In genomic region chr10:16893664-16894063, GRCh38 we compare ENCODE assay signal across 11 cellular contexts.
"Had no signal": no experiment of that assay in that cellular context is flagged by ENCODE, and none has a peak within 500 bp of the region (broad histone marks: within the 10 kb centered on the region; RNA-seq: fewer than 3 reads in every experiment).

No MANE protein-coding gene starts in this region.

- H3K4me3 ChIP-seq: ascending aorta, cardiac muscle cell, left ventricle myocardium inferior, upper lobe of right lung had no signal

- DNase-seq: activated CD4-positive, alpha-beta memory T cell treated with anti-CD3 and anti-CD28 coated beads, Interleukin-2, amount 10 ng/mL, durations not matched to agents 7 days and 5 days; activated naive CD4-positive, alpha-beta T cell; foreskin melanocyte; head of caudate nucleus; left ventricle myocardium inferior; nephron progenitor cell; stimulated activated CD4-positive, alpha-beta T cell treated with anti-CD3 and anti-CD28 coated beads, Interleukin-4, amount 100 ng/mL, for 1 hour; upper lobe of right lung had no signal

- H3K27me3 Mint-ChIP-seq: activated CD4-positive, alpha-beta memory T cell treated with anti-CD3 and anti-CD28 coated beads, Interleukin-2, amount 10 ng/mL, durations not matched to agents 7 days and 5 days; stimulated activated naive CD8-positive, alpha-beta T cell treated with anti-CD3 and anti-CD28 coated beads, Interleukin-15, Interleukin-2, amounts not matched to agents 100 ng/mL and 50 ng/mL, for 24 hours had no signal

- H3K9me3 Mint-ChIP-seq: activated CD4-positive, alpha-beta memory T cell treated with anti-CD3 and anti-CD28 coated beads, Interleukin-2, amount 10 ng/mL, durations not matched to agents 7 days and 5 days; stimulated activated naive CD8-positive, alpha-beta T cell treated with anti-CD3 and anti-CD28 coated beads, Interleukin-15, Interleukin-2, amounts not matched to agents 100 ng/mL and 50 ng/mL, for 24 hours had no signal

- ATAC-seq: upper lobe of right lung had no signal

- H3K9me3 ChIP-seq: ascending aorta, upper lobe of right lung had no signal

- H3K4me3 Mint-ChIP-seq: activated CD4-positive, alpha-beta memory T cell treated with anti-CD3 and anti-CD28 coated beads, Interleukin-2, amount 10 ng/mL, durations not matched to agents 7 days and 5 days; nephron progenitor cell; stimulated activated naive CD8-positive, alpha-beta T cell treated with anti-CD3 and anti-CD28 coated beads, Interleukin-15, Interleukin-2, amounts not matched to agents 100 ng/mL and 50 ng/mL, for 24 hours had no signal

- H3K36me3 ChIP-seq: ascending aorta, cardiac muscle cell, left ventricle myocardium inferior, upper lobe of right lung had no signal

- H3K27ac ChIP-seq: cardiac muscle cell, left ventricle myocardium inferior, upper lobe of right lung had no signal

- H3K27ac Mint-ChIP-seq: activated CD4-positive, alpha-beta memory T cell treated with anti-CD3 and anti-CD28 coated beads, Interleukin-2, amount 10 ng/mL, durations not matched to agents 7 days and 5 days; nephron progenitor cell; stimulated activated naive CD8-positive, alpha-beta T cell treated with anti-CD3 and anti-CD28 coated beads, Interleukin-15, Interleukin-2, amounts not matched to agents 100 ng/mL and 50 ng/mL, for 24 hours had no signal

- H3K4me1 ChIP-seq: upper lobe of right lung had no signal

- H3K27me3 ChIP-seq: ascending aorta, cardiac muscle cell, upper lobe of right lung had no signal
